In the genomic region with DNA sequence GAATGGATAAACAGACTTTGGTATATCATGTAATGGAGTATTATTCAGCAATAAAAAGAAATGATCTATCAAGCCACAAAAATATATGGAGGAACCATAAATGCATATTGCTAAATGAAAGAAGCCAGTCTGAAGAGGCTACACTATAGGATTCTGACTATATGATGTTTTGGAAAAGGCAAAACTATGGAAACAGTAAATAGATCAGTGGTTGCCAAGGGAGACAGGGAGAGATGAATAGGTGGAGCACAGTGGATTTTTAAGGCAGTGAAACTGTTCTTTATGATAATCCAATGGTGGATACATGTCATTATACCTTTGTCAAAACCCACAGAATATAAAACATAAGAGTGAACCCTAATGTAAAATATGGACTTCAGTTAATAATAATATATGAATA, we compare ENCODE assay signal across 9 cellular contexts.
"Had no signal": no experiment of that assay in that cellular context is flagged by ENCODE, and none has a peak within 500 bp of the region (broad histone marks: within the 10 kb centered on the region; RNA-seq: fewer than 3 reads in every experiment).

No MANE protein-coding gene starts in this region.

- H3K27ac ChIP-seq: HL-60 had no signal

- H3K27me3 Mint-ChIP-seq: IgD-negative memory B cell had no signal

- DNase-seq: H9, HCEC 1CT, KG1 had no signal

- H3K4me2 ChIP-seq: GM23338 had no signal

- H3K4me1 Mint-ChIP-seq: GM23338, H9 had no signal

- H3K9me3 Mint-ChIP-seq: GM23338, H9 had no signal

- H2AFZ ChIP-seq: GM23338 had no signal

- ATAC-seq: GM23338, HepG2 had no signal

- H3K27ac Mint-ChIP-seq: GM23338, H9 had no signal

- H3K4me3 ChIP-seq: GM23338 had no signal

- FAIRE-seq: H1, H54, HepG2 had no signal

- H3K4me3 Mint-ChIP-seq: GM23338, H9, IgD-negative memory B cell had no signal
